In the genomic region with DNA sequence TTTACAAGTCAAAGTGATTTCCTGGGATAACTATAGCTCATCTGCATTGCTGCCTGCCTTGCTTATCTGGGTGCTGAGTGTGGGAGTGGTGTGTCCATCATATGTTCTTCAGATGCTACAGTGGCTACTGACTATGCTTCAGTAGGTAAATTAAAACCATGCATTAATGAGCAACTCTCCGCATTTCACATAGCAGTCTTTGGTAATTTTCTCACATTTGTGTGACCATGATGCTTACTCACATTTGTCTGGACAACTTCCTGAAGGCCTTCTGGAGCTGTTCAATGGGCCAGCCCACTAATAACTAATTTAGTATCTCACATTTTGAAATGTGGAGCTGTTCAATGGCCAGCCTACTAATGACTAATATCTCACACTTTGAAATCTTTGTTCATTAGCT, we compare ENCODE assay signal across 1 cellular context.
TF ChIP-seq lines count a peak whose summit lies in the region.

No MANE protein-coding gene starts in this region.

TF ChIP-seq in HepG2, 621 proteins besides CTCF, POLR2A, EP300 and RAD21:
- TF ChIP-seq ZFX (CRISPR knock-in tag; IDR thresholded peaks at IDR 0.05; ENCODE audit: low read depth) = no peak
- TF ChIP-seq TGIF2 (CRISPR knock-in tag; IDR thresholded peaks at IDR 0.05) = no peak
- no peak for TF ChIP-seq ZSCAN31 (CRISPR knock-in tag; IDR thresholded peaks at IDR 0.05; ENCODE audit: low read depth)
- no peak for TF ChIP-seq AGO1 (IDR thresholded peaks at IDR 0.05; ENCODE audit: low read depth, low read length, poor library complexity, severe bottlenecking)
- TF ChIP-seq ZNF546 (CRISPR knock-in tag; conservative IDR thresholded peaks at IDR 0.05) = no peak
- TF ChIP-seq NKX3-1 (CRISPR knock-in tag; IDR thresholded peaks at IDR 0.05) = no peak
- no peak for TF ChIP-seq RFXAP (CRISPR knock-in tag; IDR thresholded peaks at IDR 0.05; ENCODE audit: borderline replicate concordance)
- TF ChIP-seq, protein P1, sequence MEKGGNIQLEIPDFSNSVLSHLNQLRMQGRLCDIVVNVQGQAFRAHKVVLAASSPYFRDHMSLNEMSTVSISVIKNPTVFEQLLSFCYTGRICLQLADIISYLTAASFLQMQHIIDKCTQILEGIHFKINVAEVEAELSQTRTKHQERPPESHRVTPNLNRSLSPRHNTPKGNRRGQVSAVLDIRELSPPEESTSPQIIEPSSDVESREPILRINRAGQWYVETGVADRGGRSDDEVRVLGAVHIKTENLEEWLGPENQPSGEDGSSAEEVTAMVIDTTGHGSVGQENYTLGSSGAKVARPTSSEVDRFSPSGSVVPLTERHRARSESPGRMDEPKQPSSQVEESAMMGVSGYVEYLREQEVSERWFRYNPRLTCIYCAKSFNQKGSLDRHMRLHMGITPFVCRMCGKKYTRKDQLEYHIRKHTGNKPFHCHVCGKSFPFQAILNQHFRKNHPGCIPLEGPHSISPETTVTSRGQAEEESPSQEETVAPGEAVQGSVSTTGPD (CRISPR knock-in tag; IDR thresholded peaks at IDR 0.05) = no peak
- no peak for TF ChIP-seq EEA1 (CRISPR knock-in tag; IDR thresholded peaks at IDR 0.05; ENCODE audit: borderline replicate concordance)
